ENCODE assay signal across 17 cellular contexts in genomic region chr1:234529095-234529494, GRCh38. TPM values are rescaled to one million over a fixed set of nuclear protein-coding genes. Genes with fewer than 3 reads are reported as not detected.
DNase-seq lines count a peak whose midpoint lies in the region; ATAC-seq and TF ChIP-seq lines count a peak whose summit lies in the region.
"Had no signal": no experiment of that assay in that cellular context is flagged by ENCODE, and none has a peak within 500 bp of the region (broad histone marks: within the 10 kb centered on the region; RNA-seq: fewer than 3 reads in every experiment).

No MANE protein-coding gene starts in this region.

- H3K4me2 ChIP-seq in OCI-LY3 (ENCODE audit: low read length) = peak overlapping the region; percentile 65

- no peak for ATAC-seq in HG03095 (IDR thresholded peaks at IDR 0.05; ENCODE audit: unreplicated experiment)
- no peak for ATAC-seq in left colon
- no peak for ATAC-seq in WTC11
- ATAC-seq: T-helper 17 cell had no signal

- H3K27ac Mint-ChIP-seq in WTC11 = no peak overlapping the region
- H3K27ac Mint-ChIP-seq: activated CD4-positive, alpha-beta memory T cell treated with anti-CD3 and anti-CD28 coated beads for 36 hours; T-helper 17 cell had no signal

- H3K9me3 ChIP-seq in OCI-LY3 (ENCODE audit: insufficient read depth, low read length) = no peaks in the 10 kb centered on the region
- H3K9me3 ChIP-seq in muscle layer of duodenum (ENCODE audit: control insufficient read depth in 1 of 2, low read length in 2 of 2) = no peaks in the 10 kb centered on the region
- H3K9me3 ChIP-seq in tibial artery = no peaks in the 10 kb centered on the region
- H3K9me3 ChIP-seq: BE2C had no signal

- H3K36me3 ChIP-seq in OCI-LY3 (replicated peaks; ENCODE audit: low read depth, low read length) (no peaks in the 10 kb centered on the region), muscle layer of duodenum (ENCODE audit: control insufficient read depth in 1 of 2, insufficient read depth in 2 of 2, low read length in 2 of 2) (no peaks in the 10 kb centered on the region), tibial artery (no peaks in the 10 kb centered on the region)
- H3K36me3 ChIP-seq: BE2C had no signal

- no peak for DNase-seq in tibial artery
- DNase-seq in left colon = no peak
- DNase-seq in WTC11 (ENCODE audit: low spot score) = no peak
- DNase-seq: activated CD4-positive, alpha-beta memory T cell treated with anti-CD3 and anti-CD28 coated beads for 36 hours; activated naive CD4-positive, alpha-beta T cell treated with Interleukin-2 at 50 U/mL for 16 hours; BE2C; mesendoderm; NCI-H2081; NCI-H510A; retina; SIG-M5; stimulated activated naive CD4-positive, alpha-beta T cell treated with Interleukin-2 at 50 U/mL for 16 hours; T-helper 17 cell had no signal

- no peaks in the 10 kb centered on the region for H3K36me3 Mint-ChIP-seq in WTC11
- H3K36me3 Mint-ChIP-seq: activated CD4-positive, alpha-beta memory T cell treated with anti-CD3 and anti-CD28 coated beads for 36 hours had no signal

- no peaks in the 10 kb centered on the region for H3K79me2 ChIP-seq in OCI-LY3 (ENCODE audit: low read length)

- H3K27me3 ChIP-seq in OCI-LY3 (ENCODE audit: low read depth, low read length) = peaks cover 47% of the 10 kb centered on the region
- no peaks in the 10 kb centered on the region for H3K27me3 ChIP-seq in muscle layer of duodenum (ENCODE audit: low read depth, low read length)
- no peaks in the 10 kb centered on the region for H3K27me3 ChIP-seq in tibial artery
- H3K27me3 ChIP-seq: BE2C had no signal

- H3K4me1 ChIP-seq in OCI-LY3 (ENCODE audit: low read length) = peaks cover 23% of the 10 kb centered on the region
- H3K4me1 ChIP-seq in muscle layer of duodenum (ENCODE audit: control insufficient read depth in 1 of 2, insufficient read depth in 2 of 2, low read length in 2 of 2) = peaks cover 31 to 39% of the 10 kb centered on the region in 2 donors
- peaks cover 0 to 78% (median 47%) of the 10 kb centered on the region in 4 donors for H3K4me1 ChIP-seq in tibial artery

- no peak for TF ChIP-seq CTCF in OCI-LY3 (IDR thresholded peaks at IDR 0.05; ENCODE audit: low read depth, low read length)
- TF ChIP-seq CTCF in tibial artery (IDR thresholded peaks at IDR 0.05) = no peak
- no peak for TF ChIP-seq CTCF in WTC11 (IDR thresholded peaks at IDR 0.05)

- H3K4me3 ChIP-seq in OCI-LY3 (ENCODE audit: low read length) (peak overlapping the region; percentile 39), muscle layer of duodenum (ENCODE audit: low read depth in 1 of 2, low read length in 2 of 2) (no peak overlapping the region), tibial artery (no peak overlapping the region)

- H4K20me1 ChIP-seq in OCI-LY3 (ENCODE audit: insufficient read depth, low read length) = no peaks in the 10 kb centered on the region

- no peak overlapping the region for H3K27ac ChIP-seq in OCI-LY3 (ENCODE audit: low read length)
- peak overlapping the region; percentile 41 for H3K27ac ChIP-seq in cingulate gyrus (ENCODE audit: low read depth, low read length)
- H3K27ac ChIP-seq in muscle layer of duodenum (ENCODE audit: low read length) = peak overlapping the region; percentile 37
- peak overlapping the region; percentile 38 to 98 for H3K27ac ChIP-seq in tibial artery

- POLR2A ChIA-PET in WTC11 (lab: Charles Lee) = no interaction called here

- no peak overlapping the region for H3K4me3 Mint-ChIP-seq in WTC11
- H3K4me3 Mint-ChIP-seq: activated CD4-positive, alpha-beta memory T cell treated with anti-CD3 and anti-CD28 coated beads for 36 hours; T-helper 17 cell had no signal

- intact Hi-C loops in tibial artery (cut with DNase I; ENCODE audit: low total_unique reads) = no loop called here
- intact Hi-C loops in left colon (cut with DNase I, micrococcal nuclease) = no loop called here

- no peaks in the 10 kb centered on the region for H3K9me3 Mint-ChIP-seq in WTC11
- H3K9me3 Mint-ChIP-seq: activated CD4-positive, alpha-beta memory T cell treated with anti-CD3 and anti-CD28 coated beads for 36 hours had no signal

- H3K27me3 Mint-ChIP-seq in WTC11 (ENCODE audit: low read depth) = peaks cover 2% of the 10 kb centered on the region; the same call in 1 of the 2 replicates

- no peak overlapping the region for H2AFZ ChIP-seq in OCI-LY3 (ENCODE audit: low read depth, low read length)

- H3K9ac ChIP-seq in OCI-LY3 (ENCODE audit: low read length) = no peak overlapping the region

- CTCF ChIA-PET in WTC11 (lab: Charles Lee) = interaction anchor here (0.6 to 1.7 kb wide), 2 partner anchors 30 to 71 kb away, joined by 4 read pairs; no protein-coding TSS in a partner anchor

- peaks cover 28% of the 10 kb centered on the region for H3K4me1 Mint-ChIP-seq in WTC11

TF ChIP-seq in WTC11, 78 proteins besides CTCF, POLR2A, EP300 and RAD21:
- TF ChIP-seq HMGA2 (CRISPR knock-in tag; IDR thresholded peaks at IDR 0.05) (no peak), ZNF232 (CRISPR knock-in tag; IDR thresholded peaks at IDR 0.05) (no peak)

RNA-seq across cellular contexts. Expression of gene TARBP1, which starts 50.1 kb away (rescaled TPM):
- total RNA-seq in left colon (10 to 100 TPM; 19.9 to 30.5 TPM), WTC11 (2021) (24.0 to 27.6 TPM (median 27.3 TPM) in 3 replicates)
